1 cellular context compared by ENCODE assay signal in the genomic region with DNA sequence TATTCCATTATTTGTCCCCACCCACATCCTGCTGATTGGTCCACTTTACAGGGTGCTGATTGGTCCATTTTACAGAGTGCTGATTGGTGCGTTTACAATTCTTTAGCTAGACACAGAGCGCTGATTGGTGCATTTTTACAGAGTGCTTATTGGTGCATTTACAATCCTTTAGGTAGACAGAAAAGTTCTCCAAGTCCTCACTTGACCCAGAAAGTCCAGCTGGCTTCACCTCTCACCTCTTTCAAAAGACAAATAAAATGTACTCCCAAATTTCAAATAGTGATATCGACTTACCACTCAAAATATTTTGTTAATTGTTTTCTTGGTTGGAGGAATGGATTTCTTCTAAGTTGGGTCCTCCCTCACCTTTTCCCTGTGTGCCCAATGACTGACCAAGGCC.
TF ChIP-seq lines count a peak whose summit lies in the region.

No MANE protein-coding gene starts in this region.

TF ChIP-seq in K562, 482 proteins besides CTCF, POLR2A, EP300 and RAD21:
- TF ChIP-seq CHAMP1 (IDR thresholded peaks at IDR 0.05) (0 out of 2 replicates have a peak, but pooled peaks have one; percentile 27), RBM25 (IDR thresholded peaks at IDR 0.05; ENCODE audit: low read depth, low read length, severe bottlenecking) (peak; percentile 69), NFYB (IDR thresholded peaks at IDR 0.05; ENCODE audit: extremely low read depth, insufficient read length) (peak; percentile 80)
